In the genomic region with DNA sequence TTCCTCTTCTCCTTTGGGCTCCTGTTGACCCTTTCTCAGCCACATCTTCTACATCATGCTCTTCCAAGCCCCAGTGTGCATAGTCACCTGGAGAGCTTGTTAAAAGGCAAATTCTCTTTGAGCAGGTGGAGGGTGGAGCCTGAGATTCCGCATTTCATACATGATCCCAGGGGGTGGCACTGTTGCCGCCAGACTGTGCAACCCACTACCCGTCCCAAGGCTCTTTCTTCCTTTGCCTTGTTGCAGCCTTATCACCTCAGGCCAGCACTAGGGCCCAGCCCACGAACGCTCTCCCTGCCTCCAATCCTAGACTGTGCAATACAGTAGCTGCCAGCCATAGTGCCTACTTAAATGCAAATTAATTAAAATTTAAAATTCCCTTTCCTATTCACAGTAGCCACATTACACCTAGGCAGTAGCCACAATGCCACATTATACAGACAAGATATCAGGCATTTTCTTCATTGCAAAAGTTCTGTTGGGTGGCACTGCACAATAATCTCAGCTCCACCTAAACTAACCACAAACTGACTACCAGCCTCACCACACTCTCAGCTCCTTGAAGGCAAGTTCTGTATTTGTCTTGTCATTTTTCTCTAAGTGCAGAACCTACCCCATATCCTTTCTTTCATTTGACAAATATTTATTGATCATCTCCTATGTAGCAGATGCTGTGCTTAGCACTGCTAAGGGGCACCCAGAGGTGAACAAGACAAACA, we compare ENCODE assay signal across 1 cellular context.
TF ChIP-seq lines count a peak whose summit lies in the region.

No MANE protein-coding gene starts in this region.

TF ChIP-seq in Ishikawa, 13 proteins besides CTCF, POLR2A, EP300 and RAD21 (continued from another document):
- TF ChIP-seq, protein P1, sequence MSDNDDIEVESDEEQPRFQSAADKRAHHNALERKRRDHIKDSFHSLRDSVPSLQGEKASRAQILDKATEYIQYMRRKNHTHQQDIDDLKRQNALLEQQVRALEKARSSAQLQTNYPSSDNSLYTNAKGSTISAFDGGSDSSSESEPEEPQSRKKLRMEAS (IDR thresholded peaks at IDR 0.05), result no peak
